In genomic region chr14:102155150-102155549, GRCh38 we compare ENCODE assay signal across 1 cellular context.
TF ChIP-seq lines count a peak whose summit lies in the region.

No MANE protein-coding gene starts in this region.

TF ChIP-seq in IMR-90, 13 proteins besides CTCF, POLR2A, EP300 and RAD21 (continued from another document):
- TF ChIP-seq ELK1 (IDR thresholded peaks at IDR 0.05; ENCODE audit: borderline replicate concordance, low read depth, low read length): no peak
- TF ChIP-seq FOS (IDR thresholded peaks at IDR 0.05; ENCODE audit: low read depth, low read length): no peak
- TF ChIP-seq RFX5 (IDR thresholded peaks at IDR 0.05; ENCODE audit: low read depth, low read length): peak; percentile 46; the same call in 1 of the 2 replicates
- TF ChIP-seq BHLHE40 (IDR thresholded peaks at IDR 0.05; ENCODE audit: low read depth, low read length): peak; percentile 49; the same call in 1 of the 2 replicates
- no peak for TF ChIP-seq MAZ (IDR thresholded peaks at IDR 0.05; ENCODE audit: borderline replicate concordance, low read depth, low read length)
